Comparison of ENCODE assay signal across 8 cellular contexts in genomic region chr3:118851799-118852198, GRCh38.
DNase-seq lines count a peak whose midpoint lies in the region; ATAC-seq and TF ChIP-seq lines count a peak whose summit lies in the region.
"Not testable (repeated sequence)": the region's sequence is repeated elsewhere in the genome, so short reads cannot be mapped to it uniquely, and the experiment has no call there.

No MANE protein-coding gene starts in this region.

- not testable (repeated sequence) for H3K27me3 Mint-ChIP-seq in activated CD8-positive, alpha-beta T cell treated with anti-CD3 and anti-CD28 coated beads, Interleukin-2, amount 10 ng/mL, durations not matched to agents 7 days and 5 days (ENCODE audit: low read depth)

- H3K27me3 ChIP-seq in MG63; Panc1 (ENCODE audit: control insufficient read depth, insufficient read depth, low read length): not testable (repeated sequence)

- in situ Hi-C loops in Panc1 (cut with HindIII; ENCODE audit: low pct_unique_long_range_greater_than_20kb, low sequenced_read_pairs) = not testable (repeated sequence)

- H3K4me1 Mint-ChIP-seq in activated CD8-positive, alpha-beta T cell treated with anti-CD3 and anti-CD28 coated beads, Interleukin-2, amount 10 ng/mL, durations not matched to agents 7 days and 5 days (ENCODE audit: low read depth) = not testable (repeated sequence)

- not testable (repeated sequence) for H3K4me1 ChIP-seq in Panc1 (ENCODE audit: control insufficient read depth, insufficient read depth, low read length)

- H3K36me3 Mint-ChIP-seq in activated CD8-positive, alpha-beta T cell treated with anti-CD3 and anti-CD28 coated beads, Interleukin-2, amount 10 ng/mL, durations not matched to agents 7 days and 5 days (ENCODE audit: low read depth) = not testable (repeated sequence)

- ATAC-seq in GM21515 (IDR thresholded peaks at IDR 0.05; ENCODE audit: unreplicated experiment) = peak; percentile 79
- ATAC-seq in HG03095 (IDR thresholded peaks at IDR 0.05; ENCODE audit: unreplicated experiment) = peak; percentile 69
- ATAC-seq in Panc1 = peak; percentile 81
- peak; percentile 53 for ATAC-seq in activated CD8-positive, alpha-beta T cell treated with anti-CD3 and anti-CD28 coated beads, Interleukin-2, amount 10 ng/mL, durations not matched to agents 7 days and 5 days
- peak; percentile 61 for ATAC-seq in left lobe of liver

- not testable (repeated sequence) for H3K9me3 Mint-ChIP-seq in activated CD8-positive, alpha-beta T cell treated with anti-CD3 and anti-CD28 coated beads, Interleukin-2, amount 10 ng/mL, durations not matched to agents 7 days and 5 days (ENCODE audit: insufficient read depth)

- peak overlapping the region; percentile 51 for H3K4me3 ChIP-seq in MG63
- peak overlapping the region; percentile 31 to 65 for H3K4me3 ChIP-seq in Panc1 (ENCODE audit: low read depth in 2 of 2, low read length in 2 of 2)

- intact Hi-C loops in Panc1 (cut with micrococcal nuclease; ENCODE audit: unreplicated experiment) = not testable (repeated sequence)

- POLR2A ChIA-PET in Panc1 (lab: Charles Lee) = interaction anchor here (0.6 to 0.7 kb wide), 2 partner anchors 24 to 1505 kb away, joined by 4 read pairs; no protein-coding TSS in a partner anchor
- POLR2A ChIA-PET in activated CD8-positive, alpha-beta T cell treated with anti-CD3 and anti-CD28 coated beads, Interleukin-2, amount 10 ng/mL, durations not matched to agents 7 days and 5 days (lab: Charles Lee) = not testable (repeated sequence)

- BruUV-seq in Panc1 (replicated peaks; lab: Mats Ljungman, UMichigan) = not testable (repeated sequence)

- not testable (repeated sequence) for H3K9me3 ChIP-seq in MG63; Panc1 (ENCODE audit: control insufficient read depth, insufficient read depth, low read depth, low read length)

- peak; percentile 33 for DNase-seq in A172 (ENCODE audit: low spot score)
- DNase-seq in EL = peak; percentile 5
- peak; percentile 59 for DNase-seq in MG63
- DNase-seq in Panc1 (ENCODE audit: low read depth, low spot score); left lobe of liver (ENCODE audit: low spot score): not testable (repeated sequence)
- peak; percentile 32 for DNase-seq in activated CD8-positive, alpha-beta T cell treated with anti-CD3 and anti-CD28 coated beads, Interleukin-2, amount 10 ng/mL, durations not matched to agents 7 days and 5 days

- TF ChIP-seq CTCF in Panc1 (IDR thresholded peaks at IDR 0.05) = not testable (repeated sequence)

- peak overlapping the region; percentile 49 for H3K4me3 Mint-ChIP-seq in activated CD8-positive, alpha-beta T cell treated with anti-CD3 and anti-CD28 coated beads, Interleukin-2, amount 10 ng/mL, durations not matched to agents 7 days and 5 days

- CTCF ChIA-PET in Panc1 (lab: Charles Lee) = not testable (repeated sequence)
- CTCF ChIA-PET in activated CD8-positive, alpha-beta T cell treated with anti-CD3 and anti-CD28 coated beads, Interleukin-2, amount 10 ng/mL, durations not matched to agents 7 days and 5 days (lab: Charles Lee) = interaction anchor here (0.8 to 2.4 kb wide), 2 partner anchors 31 to 32 kb away, joined by 3 to 9 read pairs; no protein-coding TSS in a partner anchor

- H3K27ac ChIP-seq in Panc1 (ENCODE audit: low read length) = peak overlapping the region; percentile 57

- H3K27ac Mint-ChIP-seq in activated CD8-positive, alpha-beta T cell treated with anti-CD3 and anti-CD28 coated beads, Interleukin-2, amount 10 ng/mL, durations not matched to agents 7 days and 5 days = peak overlapping the region; percentile 79

- not testable (repeated sequence) for H3K36me3 ChIP-seq in MG63; Panc1 (ENCODE audit: control insufficient read depth, insufficient read depth, low read length)
